In genomic region chr10:119827430-119827829, GRCh38 we compare ENCODE assay signal across 17 cellular contexts.
"Had no signal": no experiment of that assay in that cellular context is flagged by ENCODE, and none has a peak within 500 bp of the region (broad histone marks: within the 10 kb centered on the region; RNA-seq: fewer than 3 reads in every experiment).

No MANE protein-coding gene starts in this region.

- H3K27ac Mint-ChIP-seq: activated CD4-positive, alpha-beta T cell treated with anti-CD3 and anti-CD28 coated beads, Interleukin-2, amount 10 ng/mL, durations not matched to agents 24 days and 14 days had no signal

- H3K4me3 ChIP-seq: heart right ventricle, transverse colon had no signal

- H3K4me3 Mint-ChIP-seq: activated B cell treated with CpG ODN at 0.5 μM for 24 hours; activated CD4-positive, alpha-beta T cell treated with anti-CD3 and anti-CD28 coated beads, Interleukin-2, amount 10 ng/mL, durations not matched to agents 24 days and 14 days; activated naive CD8-positive, alpha-beta T cell treated with anti-CD3 and anti-CD28 coated beads, Interleukin-2, amount 10 ng/mL, durations not matched to agents 7 days and 5 days; natural killer cell had no signal

- H3K27me3 ChIP-seq: heart right ventricle, transverse colon had no signal

- H3K4me1 Mint-ChIP-seq: activated B cell treated with CpG ODN at 0.5 μM for 24 hours; activated naive CD8-positive, alpha-beta T cell treated with anti-CD3 and anti-CD28 coated beads, Interleukin-2, amount 10 ng/mL, durations not matched to agents 7 days and 5 days; natural killer cell had no signal

- FAIRE-seq: TTC549 had no signal

- H3K27me3 Mint-ChIP-seq: activated B cell treated with CpG ODN at 0.5 μM for 24 hours; activated CD4-positive, alpha-beta T cell treated with anti-CD3 and anti-CD28 coated beads, Interleukin-2, amount 10 ng/mL, durations not matched to agents 24 days and 14 days; activated naive CD8-positive, alpha-beta T cell treated with anti-CD3 and anti-CD28 coated beads, Interleukin-2, amount 10 ng/mL, durations not matched to agents 7 days and 5 days had no signal

- H3K9me3 ChIP-seq: heart right ventricle, transverse colon had no signal

- H3K9me3 Mint-ChIP-seq: activated B cell treated with CpG ODN at 0.5 μM for 24 hours; activated CD4-positive, alpha-beta T cell treated with anti-CD3 and anti-CD28 coated beads, Interleukin-2, amount 10 ng/mL, durations not matched to agents 24 days and 14 days; activated naive CD8-positive, alpha-beta T cell treated with anti-CD3 and anti-CD28 coated beads, Interleukin-2, amount 10 ng/mL, durations not matched to agents 7 days and 5 days; natural killer cell had no signal

- DNase-seq: activated B cell treated with CpG ODN at 0.5 μM for 24 hours; activated CD4-positive, alpha-beta T cell treated with anti-CD3 and anti-CD28 coated beads, Interleukin-2, amount 10 ng/mL, durations not matched to agents 24 days and 14 days; activated CD8-positive, alpha-beta memory T cell treated with anti-CD3 and anti-CD28 coated beads for 24 hours; activated naive CD8-positive, alpha-beta T cell treated with anti-CD3 and anti-CD28 coated beads, Interleukin-2, amount 10 ng/mL, durations not matched to agents 7 days and 5 days; aorta; cerebellar nuclear complex; effector CD8-positive, alpha-beta T cell; foreskin melanocyte; heart right ventricle; natural killer cell; occipital lobe; stimulated activated CD4-positive, alpha-beta T cell treated with anti-CD3 and anti-CD28 coated beads, Interleukin-4, amount 100 ng/mL, for 4 hours; stimulated activated CD8-positive, alpha-beta memory T cell treated with anti-CD3 and anti-CD28 coated beads, Interleukin-4, amount 100 ng/mL, for 48 hours; stimulated activated naive CD8-positive, alpha-beta T cell treated with anti-CD3 and anti-CD28 coated beads, Interleukin-15, Interleukin-2, amounts not matched to agents 100 U/mL and 50 U/mL, for 24 hours; SW 1271; transverse colon had no signal

- H3K27ac ChIP-seq: heart right ventricle, transverse colon had no signal

- ATAC-seq: heart right ventricle; natural killer cell; stimulated activated naive CD8-positive, alpha-beta T cell treated with anti-CD3 and anti-CD28 coated beads, Interleukin-15, Interleukin-2, amounts not matched to agents 100 U/mL and 50 U/mL, for 24 hours had no signal

- H3K4me1 ChIP-seq: heart right ventricle, transverse colon had no signal
